Comparison of ENCODE assay signal across 23 cellular contexts in genomic region chr3:2477635-2478034, GRCh38.
DNase-seq lines count a peak whose midpoint lies in the region; TF ChIP-seq lines count a peak whose summit lies in the region.
"Had no signal": no experiment of that assay in that cellular context is flagged by ENCODE, and none has a peak within 500 bp of the region (broad histone marks: within the 10 kb centered on the region; RNA-seq: fewer than 3 reads in every experiment).

No MANE protein-coding gene starts in this region.

- peaks cover 7% of the 10 kb centered on the region for H3K4me1 Mint-ChIP-seq in glutamatergic neuron (ENCODE audit: low read depth, unreplicated experiment)
- H3K4me1 Mint-ChIP-seq: CD4-positive, alpha-beta memory T cell had no signal

- H3K4me1 ChIP-seq in mesendoderm (ENCODE audit: control insufficient read depth, low read depth, low read length) = no peaks in the 10 kb centered on the region
- H3K4me1 ChIP-seq: BLaER1 treated with 17β-estradiol and CSF1 and Interleukin-3, amounts not matched to agents 10 nM and 100 nM; Caco-2 had no signal

- no peaks in the 10 kb centered on the region for H3K36me3 Mint-ChIP-seq in glutamatergic neuron (ENCODE audit: unreplicated experiment)
- H3K36me3 Mint-ChIP-seq: CD4-positive, alpha-beta memory T cell had no signal

- H3K79me1 ChIP-seq in mesendoderm (ENCODE audit: low read length) = no peaks in the 10 kb centered on the region

- no peak overlapping the region for H3K4me2 ChIP-seq in mesendoderm (ENCODE audit: low read length)

- peaks cover 2% of the 10 kb centered on the region for H3K27me3 Mint-ChIP-seq in glutamatergic neuron (ENCODE audit: unreplicated experiment)
- H3K27me3 Mint-ChIP-seq: CD4-positive, alpha-beta memory T cell had no signal

- H3K4ac ChIP-seq in mesendoderm (ENCODE audit: low read depth, low read length) = no peak overlapping the region

- H3K4me3 ChIP-seq in mesendoderm (ENCODE audit: low read length) = no peak overlapping the region
- H3K4me3 ChIP-seq: BLaER1 treated with 17β-estradiol and CSF1 and Interleukin-3, amounts not matched to agents 10 nM and 100 nM had no signal

- H2BK15ac ChIP-seq in mesendoderm (replicated peaks; ENCODE audit: low read depth) = no peak overlapping the region

- no peak overlapping the region for H3K4me3 Mint-ChIP-seq in glutamatergic neuron (ENCODE audit: unreplicated experiment)
- H3K4me3 Mint-ChIP-seq: CD4-positive, alpha-beta memory T cell; H9; HFFc6 had no signal

- H3K18ac ChIP-seq in mesendoderm (ENCODE audit: low read length) = no peak overlapping the region

- H3K27ac ChIP-seq in mesendoderm (ENCODE audit: low read depth, low read length) = no peak overlapping the region
- H3K27ac ChIP-seq: BLaER1 treated with 17β-estradiol and CSF1 and Interleukin-3, amounts not matched to agents 10 nM and 100 nM; RWPE1 had no signal

- no peaks in the 10 kb centered on the region for H3K79me2 ChIP-seq in mesendoderm (ENCODE audit: control insufficient read depth, insufficient read depth, low read length)

- no peaks in the 10 kb centered on the region for H3K9me3 Mint-ChIP-seq in glutamatergic neuron (ENCODE audit: unreplicated experiment)

- peak overlapping the region; percentile 45 for H3K27ac Mint-ChIP-seq in glutamatergic neuron (ENCODE audit: unreplicated experiment)
- H3K27ac Mint-ChIP-seq: CD4-positive, alpha-beta memory T cell; H9; HFFc6 had no signal

- DNase-seq in NCI-H1694 (lab: John Stamatoyannopoulos, UW) = peak; percentile 2
- no peak for DNase-seq in NCI-H1694 treated with DMSO at 0.1 percent for 48 hours (lab: John Stamatoyannopoulos, UW)
- peak; percentile 19 for DNase-seq in NCI-H69 (lab: John Stamatoyannopoulos, UW)
- no peak for DNase-seq in glutamatergic neuron
- DNase-seq in retina = peak; percentile 36
- no peak for DNase-seq in putamen (ENCODE audit: low spot score)
- DNase-seq in UCSD-AML1 (lab: John Stamatoyannopoulos, UW; ENCODE audit: unreplicated experiment) = no peak
- DNase-seq in mesendoderm = no peak
- DNase-seq: 8988T; Caco-2; CD4-positive, alpha-beta memory T cell; DMS153; GF-D8; H9; HFFc6; Kasumi-1; NCI-H1436 treated with DMSO at 0.1 percent for 48 hours; NCI-H2081 treated with DMSO at 0.1 percent for 48 hours; NCI-H2171 treated with DMSO at 0.1 percent for 48 hours; NK-92 treated with Interleukin-12 subunit alpha and Interleukin-12 subunit beta, amount 100 ng/mL, for 24 hours; SIG-M5 had no signal

- no peak overlapping the region for H2AK5ac ChIP-seq in mesendoderm (ENCODE audit: low read length)

- H3K27me3 ChIP-seq in mesendoderm (ENCODE audit: insufficient read depth, low read length, poor library complexity) = no peaks in the 10 kb centered on the region
- H3K27me3 ChIP-seq: BLaER1 treated with 17β-estradiol and CSF1 and Interleukin-3, amounts not matched to agents 10 nM and 100 nM had no signal

- H4K8ac ChIP-seq in mesendoderm (ENCODE audit: low read depth, low read length) = no peak overlapping the region

- no peak overlapping the region for H3K9ac ChIP-seq in mesendoderm (ENCODE audit: low read length)
- H3K9ac ChIP-seq: BLaER1 treated with 17β-estradiol and CSF1 and Interleukin-3, amounts not matched to agents 10 nM and 100 nM had no signal

- H3K56ac ChIP-seq in mesendoderm (ENCODE audit: low read length) = no peak overlapping the region

- no peaks in the 10 kb centered on the region for H3K36me3 ChIP-seq in mesendoderm (ENCODE audit: control insufficient read depth, insufficient read depth, low read length)
- H3K36me3 ChIP-seq: BLaER1 treated with 17β-estradiol and CSF1 and Interleukin-3, amounts not matched to agents 10 nM and 100 nM had no signal

- no peak overlapping the region for H2BK5ac ChIP-seq in mesendoderm (ENCODE audit: low read length)

- H3K23ac ChIP-seq in mesendoderm (ENCODE audit: low read length) = no peak overlapping the region

- no peak for TF ChIP-seq CTCF in glutamatergic neuron (IDR thresholded peaks at IDR 0.05; ENCODE audit: partially characterized antibody, unreplicated experiment)

- WGBS in mesendoderm (ENCODE audit: extremely low coverage, insufficient coverage, low lambda C conversion rate) = no CpG with 5 or more reads among the region's 5 CpGs

- H2BK120ac ChIP-seq in mesendoderm (ENCODE audit: low read depth, low read length) = no peak overlapping the region

- no peak overlapping the region for H4K5ac ChIP-seq in mesendoderm (ENCODE audit: low read length)

Comparison
In these comparisons a context has a peak if more than half of its experiments do, and no peak if none do; other contexts are left out.
1. DNase-seq: peak in NCI-H1694 (single experiment), NCI-H69 (single experiment) and retina (single experiment); none in NCI-H1694 treated with DMSO at 0.1 percent for 48 hours (single experiment), glutamatergic neuron (single experiment), putamen (single experiment), UCSD-AML1 (single experiment) and mesendoderm (single experiment).